1 cellular context compared by ENCODE assay signal in the genomic region with DNA sequence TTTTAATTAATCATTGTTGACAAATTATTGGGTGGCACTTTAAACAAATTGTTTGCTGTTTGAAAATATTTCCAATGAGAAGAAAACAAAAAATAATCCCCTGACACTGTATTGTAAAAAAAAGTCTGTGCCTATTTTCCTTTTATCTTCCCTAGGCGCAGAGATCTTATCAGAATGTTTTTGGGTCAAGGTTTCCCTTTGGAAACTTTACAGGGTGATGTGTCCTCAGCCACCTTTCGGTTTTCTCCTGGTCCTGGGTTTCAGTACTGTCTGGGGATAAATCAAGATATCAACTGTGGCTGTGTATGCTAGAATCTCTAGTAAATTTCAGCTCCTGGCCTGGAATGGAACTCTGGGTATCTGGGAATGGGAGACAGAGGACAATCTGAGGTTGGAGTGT.
TF ChIP-seq lines count a peak whose summit lies in the region.

No MANE protein-coding gene starts in this region.

TF ChIP-seq in GM12878, 131 proteins besides CTCF, POLR2A, EP300 and RAD21 (continued from another document):
- TF ChIP-seq, protein P1, sequence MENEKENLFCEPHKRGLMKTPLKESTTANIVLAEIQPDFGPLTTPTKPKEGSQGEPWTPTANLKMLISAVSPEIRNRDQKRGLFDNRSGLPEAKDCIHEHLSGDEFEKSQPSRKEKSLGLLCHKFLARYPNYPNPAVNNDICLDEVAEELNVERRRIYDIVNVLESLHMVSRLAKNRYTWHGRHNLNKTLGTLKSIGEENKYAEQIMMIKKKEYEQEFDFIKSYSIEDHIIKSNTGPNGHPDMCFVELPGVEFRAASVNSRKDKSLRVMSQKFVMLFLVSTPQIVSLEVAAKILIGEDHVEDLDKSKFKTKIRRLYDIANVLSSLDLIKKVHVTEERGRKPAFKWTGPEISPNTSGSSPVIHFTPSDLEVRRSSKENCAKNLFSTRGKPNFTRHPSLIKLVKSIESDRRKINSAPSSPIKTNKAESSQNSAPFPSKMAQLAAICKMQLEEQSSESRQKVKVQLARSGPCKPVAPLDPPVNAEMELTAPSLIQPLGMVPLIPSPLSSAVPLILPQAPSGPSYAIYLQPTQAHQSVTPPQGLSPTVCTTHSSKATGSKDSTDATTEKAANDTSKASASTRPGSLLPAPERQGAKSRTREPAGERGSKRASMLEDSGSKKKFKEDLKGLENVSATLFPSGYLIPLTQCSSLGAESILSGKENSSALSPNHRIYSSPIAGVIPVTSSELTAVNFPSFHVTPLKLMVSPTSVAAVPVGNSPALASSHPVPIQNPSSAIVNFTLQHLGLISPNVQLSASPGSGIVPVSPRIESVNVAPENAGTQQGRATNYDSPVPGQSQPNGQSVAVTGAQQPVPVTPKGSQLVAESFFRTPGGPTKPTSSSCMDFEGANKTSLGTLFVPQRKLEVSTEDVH (IDR thresholded peaks at IDR 0.05; ENCODE audit: low read depth, partially characterized antibody) = no peak
